In the genomic region with DNA sequence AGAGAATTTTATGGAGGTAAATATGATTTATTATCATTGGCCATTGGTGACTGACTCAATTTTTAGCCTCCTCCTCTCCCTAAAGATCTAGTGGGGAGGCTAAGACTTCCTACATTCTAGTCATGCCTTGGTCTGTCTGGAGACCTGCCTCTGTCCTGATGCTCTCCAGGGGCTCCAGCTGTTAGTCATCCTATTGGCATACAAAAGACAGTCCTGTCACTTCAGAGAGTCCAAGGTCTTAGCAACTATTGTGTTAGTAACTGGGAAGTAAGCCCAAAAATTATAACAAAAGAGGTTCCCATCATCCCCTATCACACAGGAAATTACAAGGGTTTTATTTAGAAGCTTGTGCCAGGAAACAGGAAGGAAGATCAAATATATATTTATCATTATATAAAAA, we compare ENCODE assay signal across 18 cellular contexts.
"Had no signal": no experiment of that assay in that cellular context is flagged by ENCODE, and none has a peak within 500 bp of the region (broad histone marks: within the 10 kb centered on the region; RNA-seq: fewer than 3 reads in every experiment).

No MANE protein-coding gene starts in this region.

- DNase-seq: heart right ventricle; kidney; left colon; left lung; midbrain; mucosa of descending colon; naive thymus-derived CD4-positive, alpha-beta T cell; ovary; right lobe of liver; stimulated activated CD4-positive, alpha-beta T cell treated with anti-CD3 and anti-CD28 coated beads, Interleukin-1b, Interleukin-23, amount 100 ng/mL, for 48 hours; stimulated activated CD4-positive, alpha-beta T cell treated with anti-CD3 and anti-CD28 coated beads, Interleukin-2, amount 100 ng/mL, for 48 hours; stimulated activated CD4-positive, alpha-beta T cell treated with anti-CD3 and anti-CD28 coated beads, Interleukin-4, amount 100 ng/mL, for 4 hours; stimulated activated CD8-positive, alpha-beta memory T cell treated with anti-CD3 and anti-CD28 coated beads, Interleukin-4, amount 100 ng/mL, for 48 hours; stimulated activated naive CD4-positive, alpha-beta T cell treated with Interleukin-2 at 50 U/mL for 16 hours; stimulated activated naive CD8-positive, alpha-beta T cell treated with anti-CD3 and anti-CD28 coated beads, Interleukin-15, amount 100 ng/mL, for 72 hours; substantia nigra; upper lobe of right lung had no signal

- FAIRE-seq: kidney, urothelium cell line had no signal
